In the genomic region with DNA sequence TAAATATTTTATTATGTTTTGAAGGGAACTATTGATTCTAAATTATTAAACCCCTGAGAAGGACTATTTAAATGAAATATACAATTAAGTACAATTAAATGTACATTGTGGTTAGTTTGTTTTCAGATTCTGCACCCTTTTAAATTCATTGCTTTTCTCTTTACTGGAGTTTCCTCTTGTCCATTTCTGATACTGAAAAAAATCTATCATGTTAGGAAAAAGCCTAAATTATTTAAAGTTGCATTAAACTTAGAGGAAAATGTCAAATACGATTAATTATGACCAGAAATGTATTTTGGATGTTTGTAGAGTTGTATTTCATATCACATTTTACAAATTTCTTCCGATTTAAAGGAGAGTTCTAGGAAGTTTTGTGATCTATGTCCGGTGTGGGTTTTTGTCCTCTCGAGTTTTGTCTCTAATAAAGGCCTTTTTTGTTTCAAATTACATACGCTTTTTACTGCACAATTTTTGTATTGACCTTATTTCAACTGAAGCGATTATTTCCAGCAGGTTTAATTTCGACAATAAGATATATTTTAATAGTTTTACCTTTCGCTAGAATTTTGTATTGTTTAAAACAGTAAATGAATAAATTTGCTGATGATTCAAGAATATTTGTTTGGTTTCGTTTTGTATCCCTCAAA, we compare ENCODE assay signal across 12 cellular contexts. TPM values are rescaled to one million over a fixed set of nuclear protein-coding genes. Genes with fewer than 3 reads are reported as not detected.
DNase-seq lines count a peak whose midpoint lies in the region; ATAC-seq and TF ChIP-seq lines count a peak whose summit lies in the region.
"Had no signal": no experiment of that assay in that cellular context is flagged by ENCODE, and none has a peak within 500 bp of the region (broad histone marks: within the 10 kb centered on the region; RNA-seq: fewer than 3 reads in every experiment).

No MANE protein-coding gene starts in this region.

- peaks cover 9% of the 10 kb centered on the region for H3K9me3 Mint-ChIP-seq in activated naive CD4-positive, alpha-beta T cell treated with anti-CD3 and anti-CD28 coated beads, Interleukin-2, amount 50 U/mL, for 24 hours
- peaks cover 0 to 5% of the 10 kb centered on the region in 2 donors for H3K9me3 Mint-ChIP-seq in activated naive CD4-positive, alpha-beta T cell treated with anti-CD3 and anti-CD28 coated beads, Interleukin-2, amount 50 U/mL, for 72 hours

- no peak for ATAC-seq in activated naive CD4-positive, alpha-beta T cell treated with anti-CD3 and anti-CD28 coated beads, Interleukin-2, amount 50 U/mL, for 72 hours
- no peak for ATAC-seq in GM21723 (IDR thresholded peaks at IDR 0.05; ENCODE audit: unreplicated experiment)
- ATAC-seq in upper lobe of right lung, result no peak
- ATAC-seq: gastroesophageal sphincter, left lung had no signal

- H3K4me3 Mint-ChIP-seq in activated naive CD4-positive, alpha-beta T cell treated with anti-CD3 and anti-CD28 coated beads, Interleukin-2, amount 50 U/mL, for 24 hours, result peak overlapping the region; percentile 36

- H3K27ac ChIP-seq in SJCRH30 (no peak overlapping the region), upper lobe of right lung (no peak overlapping the region)
- H3K27ac ChIP-seq: gastroesophageal sphincter, left lung had no signal

- peaks cover 30% of the 10 kb centered on the region for H3K4me1 Mint-ChIP-seq in activated naive CD4-positive, alpha-beta T cell treated with anti-CD3 and anti-CD28 coated beads, Interleukin-2, amount 50 U/mL, for 24 hours

- peak overlapping the region; percentile 88 for H3K4me3 ChIP-seq in SJCRH30
- peak overlapping the region; percentile 91 for H3K4me3 ChIP-seq in fibroblast of the aortic adventitia (ENCODE audit: low read depth, low read length)
- H3K4me3 ChIP-seq in skeletal muscle satellite cell (ENCODE audit: low read length), result peak overlapping the region; percentile 79
- no peak overlapping the region for H3K4me3 ChIP-seq in upper lobe of right lung

- H3K9me3 ChIP-seq in SJCRH30 (replicated peaks) (no peaks in the 10 kb centered on the region), skeletal muscle satellite cell (replicated peaks; ENCODE audit: low read length) (no peaks in the 10 kb centered on the region), upper lobe of right lung (no peaks in the 10 kb centered on the region)
- H3K9me3 ChIP-seq: gastroesophageal sphincter, left lung had no signal

- no peaks in the 10 kb centered on the region for H3K4me1 ChIP-seq in SJCRH30
- peaks cover 20% of the 10 kb centered on the region for H3K4me1 ChIP-seq in skeletal muscle satellite cell (ENCODE audit: control insufficient read depth, insufficient read depth, low read length)
- H3K4me1 ChIP-seq in upper lobe of right lung, result peaks cover 36% of the 10 kb centered on the region

- DNase-seq in activated naive CD4-positive, alpha-beta T cell treated with anti-CD3 and anti-CD28 coated beads, Interleukin-2, amount 50 U/mL, for 72 hours (ENCODE audit: low spot score in 2 of 2), result no peak
- no peak for DNase-seq in SJCRH30
- DNase-seq in fibroblast of the aortic adventitia (ENCODE audit: low read depth), result peak; percentile 44
- DNase-seq in NCI-H748 treated with DMSO at 0.1 percent for 48 hours (lab: John Stamatoyannopoulos, UW), result no peak
- DNase-seq in upper lobe of right lung, result no peak
- DNase-seq: activated B cell treated with CpG ODN at 0.5 μM for 24 hours, left lung, NCI-H2029 treated with DMSO at 0.1 percent for 48 hours had no signal

- H3K27me3 ChIP-seq in SJCRH30, result no peaks in the 10 kb centered on the region
- H3K27me3 ChIP-seq in skeletal muscle satellite cell (ENCODE audit: control insufficient read depth, insufficient read depth, low read length), result peaks cover 22% of the 10 kb centered on the region
- H3K27me3 ChIP-seq in upper lobe of right lung, result peaks cover 76% of the 10 kb centered on the region

- H3K27ac Mint-ChIP-seq in activated naive CD4-positive, alpha-beta T cell treated with anti-CD3 and anti-CD28 coated beads, Interleukin-2, amount 50 U/mL, for 24 hours, result peak overlapping the region; percentile 30
- H3K27ac Mint-ChIP-seq in activated naive CD4-positive, alpha-beta T cell treated with anti-CD3 and anti-CD28 coated beads, Interleukin-2, amount 50 U/mL, for 72 hours, result no peak overlapping the region

- intact Hi-C loops in upper lobe of right lung (cut with DNase I), result no loop called here

- peaks cover 4% of the 10 kb centered on the region for H3K36me3 Mint-ChIP-seq in activated naive CD4-positive, alpha-beta T cell treated with anti-CD3 and anti-CD28 coated beads, Interleukin-2, amount 50 U/mL, for 24 hours
- peaks cover 0 to 15% of the 10 kb centered on the region in 2 donors for H3K36me3 Mint-ChIP-seq in activated naive CD4-positive, alpha-beta T cell treated with anti-CD3 and anti-CD28 coated beads, Interleukin-2, amount 50 U/mL, for 72 hours

- H3K9ac ChIP-seq in skeletal muscle satellite cell (ENCODE audit: low read depth, low read length), result peak overlapping the region; percentile 91

- TF ChIP-seq CTCF in fibroblast of the aortic adventitia (IDR thresholded peaks at IDR 0.05; ENCODE audit: insufficient read depth, low read length), result no peak
- TF ChIP-seq CTCF in upper lobe of right lung (IDR thresholded peaks at IDR 0.05), result no peak

- peak overlapping the region; percentile 87 for H3K4me2 ChIP-seq in skeletal muscle satellite cell (ENCODE audit: low read length)

- H3K36me3 ChIP-seq in SJCRH30 (no peaks in the 10 kb centered on the region), skeletal muscle satellite cell (ENCODE audit: insufficient read depth, low read length) (no peaks in the 10 kb centered on the region), upper lobe of right lung (no peaks in the 10 kb centered on the region)
- H3K36me3 ChIP-seq: gastroesophageal sphincter, left lung had no signal

- H3K27me3 Mint-ChIP-seq in activated naive CD4-positive, alpha-beta T cell treated with anti-CD3 and anti-CD28 coated beads, Interleukin-2, amount 50 U/mL, for 24 hours, result peaks cover 42% of the 10 kb centered on the region

RNA-seq across cellular contexts. Expression of gene SATB2, which starts 3.2 kb away (rescaled TPM):
- under 1 TPM in 1 of 2 donors, not detected in 1; 0.21 TPM for total RNA-seq in activated naive CD4-positive, alpha-beta T cell treated with anti-CD3 and anti-CD28 coated beads, Interleukin-2, amount 50 U/mL, for 72 hours
- total RNA-seq in SJCRH30 (2014; rRNA removed; shearing (Covaris generic)), result 13.3 and 14.8 TPM in 2 replicates
- total RNA-seq in fibroblast of the aortic adventitia (ENCODE audit: low replicate concordance) (2.3 and 12.7 TPM in 2 replicates), upper lobe of right lung (3.9 TPM)
- total RNA-seq in skeletal muscle satellite cell (2012; rRNA removed), result 7.9 and 10.4 TPM in 2 replicates
